ENCODE assay signal across 8 cellular contexts in the genomic region with DNA sequence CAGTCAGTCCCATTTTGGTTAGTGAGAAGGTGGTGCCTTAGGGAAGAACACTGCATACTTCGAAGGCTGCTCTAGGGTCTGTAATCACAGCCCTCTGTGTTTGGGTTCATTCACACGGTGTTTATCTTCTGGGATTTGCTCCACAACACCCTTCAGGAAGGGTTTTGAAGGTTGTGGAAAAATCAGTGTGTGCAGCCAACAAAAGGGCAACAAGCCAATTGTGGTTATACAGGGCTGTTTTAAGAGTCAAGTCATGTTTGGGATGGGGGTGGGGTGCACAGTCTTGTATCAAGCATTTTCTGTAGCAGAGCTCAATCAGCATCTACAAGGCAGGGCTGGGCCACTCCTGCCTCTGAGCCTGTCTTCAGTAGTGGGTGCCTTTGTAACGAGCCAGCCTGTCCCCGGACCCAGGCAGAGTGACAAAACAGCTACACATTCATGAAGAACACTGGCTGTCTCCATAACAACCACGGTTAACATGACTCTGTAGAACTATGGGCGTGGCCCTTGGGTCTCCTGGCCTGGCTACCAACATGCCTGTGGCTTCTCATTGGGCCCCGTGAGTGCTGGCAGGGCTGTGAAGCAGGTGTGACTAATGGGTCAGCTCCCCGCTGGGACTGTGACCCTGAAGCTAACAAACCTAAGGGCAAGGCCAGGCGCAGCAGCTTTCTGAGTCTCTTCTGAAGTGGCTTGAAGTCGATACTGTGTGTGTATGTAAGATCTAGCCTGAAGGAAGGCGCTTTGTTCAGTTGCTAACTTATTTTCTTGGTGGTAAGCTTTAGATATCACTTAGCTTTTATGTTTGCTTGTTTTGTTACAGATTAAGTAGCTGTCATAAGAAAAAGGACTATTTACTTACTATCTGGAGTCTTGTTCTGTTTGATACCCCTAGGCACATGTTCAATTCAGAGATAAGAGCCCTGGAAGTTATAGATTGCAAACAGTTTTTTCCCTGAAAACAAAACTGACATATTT. TPM values are rescaled to one million over a fixed set of nuclear protein-coding genes. Genes with fewer than 3 reads are reported as not detected.
DNase-seq lines count a peak whose midpoint lies in the region; ATAC-seq, FAIRE-seq and TF ChIP-seq lines count a peak whose summit lies in the region.

No MANE protein-coding gene starts in this region.

- no peak for FAIRE-seq in GM12892 (lab: Jason Lieb, UNC)

- no peak for TF ChIP-seq CTCF in AG04449 (IDR thresholded peaks at IDR 0.05; ENCODE audit: insufficient read depth, low read length, missing control alignments)
- no peak for TF ChIP-seq CTCF in fibroblast of mammary gland (conservative IDR thresholded peaks at IDR 0.05; ENCODE audit: control insufficient read depth, insufficient read depth, low read depth, low read length)

- ATAC-seq in GM19328 (IDR thresholded peaks at IDR 0.05; ENCODE audit: unreplicated experiment) = no peak
- ATAC-seq in GM21825 (IDR thresholded peaks at IDR 0.05; ENCODE audit: unreplicated experiment) = no peak

- H3K4me3 ChIP-seq in AG04449 (ENCODE audit: low read depth, low read length) = no peak overlapping the region
- no peak overlapping the region for H3K4me3 ChIP-seq in fibroblast of mammary gland (ENCODE audit: control insufficient read depth, low read depth, low read length)

- CTCF ChIA-PET in AG04449 (lab: Yijun Ruan, JAX) = interaction anchor here (1.0 kb wide), 1 partner anchor 75 kb away, joined by 3 read pairs; no protein-coding TSS in a partner anchor

- no peak for TF ChIP-seq POLR2A in GM12892 (IDR thresholded peaks at IDR 0.05; ENCODE audit: low read depth, low read length)

- POLR2A ChIA-PET in AG04449 (lab: Yijun Ruan, JAX) = interaction anchor here (1.2 kb wide), 1 partner anchor 28 kb away, joined by 3 read pairs; a partner anchor contains a TSS

- DNase-seq in AG04449 (ENCODE audit: low read depth, low spot score) (peak; percentile 16), HuH-7 (ENCODE audit: low spot score) (peak; percentile 80), RPMI8226 (peak; percentile 85), fibroblast of mammary gland (ENCODE audit: low read depth) (peak; percentile 86), myocyte (ENCODE audit: low read depth) (peak; percentile 95), GM12892 (ENCODE audit: insufficient read length) (no peak)

RNA-seq across cellular contexts. Expression of a gene that starts 27.9 kb away (rescaled TPM):
- total RNA-seq in myocyte = 25.6 and 25.8 TPM in 2 replicates
- 20.5 TPM for polyA plus RNA-seq in myocyte (2012)
- 13.0 TPM for polyA plus RNA-seq in GM12892 (2012; ENCODE audit: missing spikeins)
